26 cellular contexts compared by ENCODE assay signal in genomic region chr3:27049792-27050191, GRCh38.
A peak's percentile ranks its signal among the peaks of the same experiment; 100 is the strongest.
DNase-seq lines count a peak whose midpoint lies in the region; ATAC-seq, FAIRE-seq and TF ChIP-seq lines count a peak whose summit lies in the region.
"Had no signal": no experiment of that assay in that cellular context is flagged by ENCODE, and none has a peak within 500 bp of the region (broad histone marks: within the 10 kb centered on the region; RNA-seq: fewer than 3 reads in every experiment).

No MANE protein-coding gene starts in this region.

- no peak overlapping the region for H3K4me3 ChIP-seq in OCI-LY3 (ENCODE audit: low read length)
- H3K4me3 ChIP-seq: A549, MG63, SJSA1 had no signal

- no peak for FAIRE-seq in GM12891 (lab: Jason Lieb, UNC)
- FAIRE-seq: H54 had no signal

- H3K4me2 ChIP-seq in OCI-LY3 (ENCODE audit: low read length), result peak overlapping the region; percentile 40
- H3K4me2 ChIP-seq: A549 had no signal

- no peaks in the 10 kb centered on the region for H3K36me3 Mint-ChIP-seq in activated T-helper 1 cell treated with anti-CD3 and anti-CD28 coated beads, Interleukin-12 subunit alpha, Interleukin-12 subunit beta, Interleukin-2, Interleukin-4 antibody, amounts not matched to agents 30 ng/mL and 10 ng/mL and 1 ng/mL, durations not matched to agents 14 hours and 24 hours and 36 hours (ENCODE audit: low read depth)
- H3K36me3 Mint-ChIP-seq: CD14-positive monocyte had no signal

- ATAC-seq in GM18909 (IDR thresholded peaks at IDR 0.05; ENCODE audit: poor library complexity, unreplicated experiment) (peak; percentile 56), HG03442 (IDR thresholded peaks at IDR 0.05; ENCODE audit: unreplicated experiment) (peak; percentile 55)
- ATAC-seq: A549, Right ventricle myocardium inferior had no signal

- DNase-seq in GM12891 (ENCODE audit: insufficient read length, low spot score) (no peak), GM13977 (ENCODE audit: low spot score) (no peak), inferior parietal cortex (ENCODE audit: extremely low spot score) (no peak)
- no peak for DNase-seq in activated CD8-positive, alpha-beta memory T cell treated with anti-CD3 and anti-CD28 coated beads for 24 hours
- DNase-seq in activated T-helper 1 cell treated with anti-CD3 and anti-CD28 coated beads, Interleukin-12 subunit alpha, Interleukin-12 subunit beta, Interleukin-2, Interleukin-4 antibody, amounts not matched to agents 30 ng/mL and 10 ng/mL and 1 ng/mL, durations not matched to agents 14 hours and 24 hours and 36 hours (ENCODE audit: low spot score), result no peak
- DNase-seq: DMS53; GDM1; MG63; NCI-H1105 treated with DMSO at 0.1 percent for 48 hours; NCI-H1694; NCI-H2081; NCI-H2171; NCI-H345; NCI-H524; NCI-H774; NK-92 treated with Interleukin-12 subunit alpha and Interleukin-12 subunit beta, amount 100 ng/mL, for 24 hours; T-helper 1 cell had no signal

- no peaks in the 10 kb centered on the region for H3K27me3 ChIP-seq in OCI-LY3 (ENCODE audit: low read depth, low read length)
- H3K27me3 ChIP-seq: MG63, SJSA1 had no signal

- intact Hi-C loops in activated T-helper 1 cell treated with anti-CD3 and anti-CD28 coated beads, Interleukin-12 subunit alpha, Interleukin-12 subunit beta, Interleukin-2, Interleukin-4 antibody, amounts not matched to agents 30 ng/mL and 10 ng/mL and 1 ng/mL, durations not matched to agents 14 hours and 24 hours and 36 hours (cut with micrococcal nuclease), result no loop called here

- no peaks in the 10 kb centered on the region for H3K27me3 Mint-ChIP-seq in activated T-helper 1 cell treated with anti-CD3 and anti-CD28 coated beads, Interleukin-12 subunit alpha, Interleukin-12 subunit beta, Interleukin-2, Interleukin-4 antibody, amounts not matched to agents 30 ng/mL and 10 ng/mL and 1 ng/mL, durations not matched to agents 14 hours and 24 hours and 36 hours (ENCODE audit: insufficient read depth)
- H3K27me3 Mint-ChIP-seq: B cell had no signal

- no peak overlapping the region for H3K4me3 Mint-ChIP-seq in activated T-helper 1 cell treated with anti-CD3 and anti-CD28 coated beads, Interleukin-12 subunit alpha, Interleukin-12 subunit beta, Interleukin-2, Interleukin-4 antibody, amounts not matched to agents 30 ng/mL and 10 ng/mL and 1 ng/mL, durations not matched to agents 14 hours and 24 hours and 36 hours
- H3K4me3 Mint-ChIP-seq: B cell, CD14-positive monocyte had no signal

- H3K4me1 ChIP-seq in OCI-LY3 (ENCODE audit: low read length), result peaks cover 16% of the 10 kb centered on the region
- H3K4me1 ChIP-seq: A549, SJSA1 had no signal

- no peaks in the 10 kb centered on the region for H3K79me2 ChIP-seq in OCI-LY3 (ENCODE audit: low read length)

- peak overlapping the region; percentile 37; the same call in 1 of the 2 replicates for H2AFZ ChIP-seq in OCI-LY3 (ENCODE audit: low read depth, low read length)

- no peak overlapping the region for H3K27ac Mint-ChIP-seq in activated T-helper 1 cell treated with anti-CD3 and anti-CD28 coated beads, Interleukin-12 subunit alpha, Interleukin-12 subunit beta, Interleukin-2, Interleukin-4 antibody, amounts not matched to agents 30 ng/mL and 10 ng/mL and 1 ng/mL, durations not matched to agents 14 hours and 24 hours and 36 hours
- H3K27ac Mint-ChIP-seq: B cell had no signal

- no peaks in the 10 kb centered on the region for H3K4me1 Mint-ChIP-seq in activated T-helper 1 cell treated with anti-CD3 and anti-CD28 coated beads, Interleukin-12 subunit alpha, Interleukin-12 subunit beta, Interleukin-2, Interleukin-4 antibody, amounts not matched to agents 30 ng/mL and 10 ng/mL and 1 ng/mL, durations not matched to agents 14 hours and 24 hours and 36 hours (ENCODE audit: low read depth)
- H3K4me1 Mint-ChIP-seq: B cell, CD14-positive monocyte had no signal

- in situ Hi-C loops in GM13977 (cut with MboI; ENCODE audit: low pct_unique_long_range_greater_than_20kb, low sequenced_read_pairs, unreplicated experiment), result no loop called here

- no peaks in the 10 kb centered on the region for H3K36me3 ChIP-seq in OCI-LY3 (replicated peaks; ENCODE audit: low read depth, low read length)
- H3K36me3 ChIP-seq: MG63, SJSA1 had no signal

- TF ChIP-seq POLR2A in GM12891 (IDR thresholded peaks at IDR 0.05; ENCODE audit: low read depth, low read length), result no peak

- H3K27ac ChIP-seq in OCI-LY3 (ENCODE audit: low read length), result peak overlapping the region; percentile 28
- H3K27ac ChIP-seq: A549, SJSA1 had no signal

- no peak for TF ChIP-seq CTCF in OCI-LY3 (IDR thresholded peaks at IDR 0.05; ENCODE audit: low read depth, low read length)
- no peak for TF ChIP-seq CTCF in GM13977 (IDR thresholded peaks at IDR 0.05; ENCODE audit: extremely low read depth, insufficient read depth, missing control alignments)

- peaks cover 5% of the 10 kb centered on the region for H3K9me3 Mint-ChIP-seq in activated T-helper 1 cell treated with anti-CD3 and anti-CD28 coated beads, Interleukin-12 subunit alpha, Interleukin-12 subunit beta, Interleukin-2, Interleukin-4 antibody, amounts not matched to agents 30 ng/mL and 10 ng/mL and 1 ng/mL, durations not matched to agents 14 hours and 24 hours and 36 hours

- H3K9me3 ChIP-seq in OCI-LY3 (ENCODE audit: insufficient read depth, low read length), result no peaks in the 10 kb centered on the region
- H3K9me3 ChIP-seq: A549, MG63 had no signal

- H3K9ac ChIP-seq in OCI-LY3 (ENCODE audit: low read length), result no peak overlapping the region

- H4K20me1 ChIP-seq in OCI-LY3 (ENCODE audit: insufficient read depth, low read length), result no peaks in the 10 kb centered on the region

TF ChIP-seq in GM12891, 5 proteins besides CTCF, POLR2A, EP300 and RAD21:
- peak; percentile 54 for TF ChIP-seq SPI1 (IDR thresholded peaks at IDR 0.05; ENCODE audit: low read depth, low read length)
- TF ChIP-seq PAX5 (IDR thresholded peaks at IDR 0.05; ENCODE audit: insufficient read depth, low read length, severe bottlenecking), result no peak
